1 cellular context compared by ENCODE assay signal in the genomic region with DNA sequence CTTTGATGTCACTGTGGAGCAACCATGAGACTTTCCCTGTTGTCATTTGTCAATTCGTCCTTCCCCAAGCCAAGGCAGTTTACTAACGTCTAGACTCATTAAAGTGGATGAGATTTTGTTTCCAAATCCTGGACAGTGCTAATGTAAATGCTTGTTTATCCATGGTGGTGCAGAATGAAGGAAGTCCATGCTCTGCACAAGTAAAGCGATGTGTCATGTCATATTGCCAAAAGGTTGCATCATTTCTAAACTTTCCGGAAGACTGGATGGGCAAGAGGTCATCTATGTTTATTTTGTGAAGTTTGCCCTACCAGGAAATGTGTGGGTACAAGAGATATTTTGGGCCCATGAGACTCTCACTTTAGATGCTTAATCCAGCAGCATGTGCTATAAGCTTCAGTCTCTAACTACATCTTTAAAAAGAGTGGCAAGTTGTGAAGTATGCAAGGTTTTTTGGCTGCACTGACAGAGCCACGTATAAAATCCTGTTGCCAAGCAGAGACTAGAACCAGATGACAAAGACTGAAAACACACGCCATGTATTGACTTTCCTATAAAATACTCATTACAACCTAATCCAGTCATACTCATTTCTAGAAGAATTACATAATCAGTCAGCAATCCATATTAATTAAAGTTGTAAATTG.
A peak's percentile ranks its signal among the peaks of the same experiment; 100 is the strongest.
TF ChIP-seq lines count a peak whose summit lies in the region.

No MANE protein-coding gene starts in this region.

TF ChIP-seq in K562, 482 proteins besides CTCF, POLR2A, EP300 and RAD21 (continued from another document and continues in another):
- TF ChIP-seq, protein P1, sequence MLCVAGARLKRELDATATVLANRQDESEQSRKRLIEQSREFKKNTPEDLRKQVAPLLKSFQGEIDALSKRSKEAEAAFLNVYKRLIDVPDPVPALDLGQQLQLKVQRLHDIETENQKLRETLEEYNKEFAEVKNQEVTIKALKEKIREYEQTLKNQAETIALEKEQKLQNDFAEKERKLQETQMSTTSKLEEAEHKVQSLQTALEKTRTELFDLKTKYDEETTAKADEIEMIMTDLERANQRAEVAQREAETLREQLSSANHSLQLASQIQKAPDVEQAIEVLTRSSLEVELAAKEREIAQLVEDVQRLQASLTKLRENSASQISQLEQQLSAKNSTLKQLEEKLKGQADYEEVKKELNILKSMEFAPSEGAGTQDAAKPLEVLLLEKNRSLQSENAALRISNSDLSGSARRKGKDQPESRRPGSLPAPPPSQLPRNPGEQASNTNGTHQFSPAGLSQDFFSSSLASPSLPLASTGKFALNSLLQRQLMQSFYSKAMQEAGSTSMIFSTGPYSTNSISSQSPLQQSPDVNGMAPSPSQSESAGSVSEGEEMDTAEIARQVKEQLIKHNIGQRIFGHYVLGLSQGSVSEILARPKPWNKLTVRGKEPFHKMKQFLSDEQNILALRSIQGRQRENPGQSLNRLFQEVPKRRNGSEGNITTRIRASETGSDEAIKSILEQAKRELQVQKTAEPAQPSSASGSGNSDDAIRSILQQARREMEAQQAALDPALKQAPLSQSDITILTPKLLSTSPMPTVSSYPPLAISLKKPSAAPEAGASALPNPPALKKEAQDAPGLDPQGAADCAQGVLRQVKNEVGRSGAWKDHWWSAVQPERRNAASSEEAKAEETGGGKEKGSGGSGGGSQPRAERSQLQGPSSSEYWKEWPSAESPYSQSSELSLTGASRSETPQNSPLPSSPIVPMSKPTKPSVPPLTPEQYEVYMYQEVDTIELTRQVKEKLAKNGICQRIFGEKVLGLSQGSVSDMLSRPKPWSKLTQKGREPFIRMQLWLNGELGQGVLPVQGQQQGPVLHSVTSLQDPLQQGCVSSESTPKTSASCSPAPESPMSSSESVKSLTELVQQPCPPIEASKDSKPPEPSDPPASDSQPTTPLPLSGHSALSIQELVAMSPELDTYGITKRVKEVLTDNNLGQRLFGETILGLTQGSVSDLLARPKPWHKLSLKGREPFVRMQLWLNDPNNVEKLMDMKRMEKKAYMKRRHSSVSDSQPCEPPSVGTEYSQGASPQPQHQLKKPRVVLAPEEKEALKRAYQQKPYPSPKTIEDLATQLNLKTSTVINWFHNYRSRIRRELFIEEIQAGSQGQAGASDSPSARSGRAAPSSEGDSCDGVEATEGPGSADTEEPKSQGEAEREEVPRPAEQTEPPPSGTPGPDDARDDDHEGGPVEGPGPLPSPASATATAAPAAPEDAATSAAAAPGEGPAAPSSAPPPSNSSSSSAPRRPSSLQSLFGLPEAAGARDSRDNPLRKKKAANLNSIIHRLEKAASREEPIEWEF (CRISPR knock-in tag; IDR thresholded peaks at IDR 0.05): no peak
- TF ChIP-seq HLTF (IDR thresholded peaks at IDR 0.05) (no peak), NFE2L1 (tag; IDR thresholded peaks at IDR 0.05; ENCODE audit: borderline replicate concordance, low read depth) (0 out of 2 replicates have a peak, but pooled peaks have one; percentile 45), FOXA3 (CRISPR knock-in tag; conservative IDR thresholded peaks at IDR 0.05 in 1 of 2, IDR thresholded peaks at IDR 0.05 in 1 of 2) (peak; percentile 83 to 96; a peak in 3 of 4 replicates), ZFX (CRISPR knock-in tag; IDR thresholded peaks at IDR 0.05) (no peak), SP1 (CRISPR knock-in tag; IDR thresholded peaks at IDR 0.05) (no peak), STAG1 (CRISPR knock-in tag; IDR thresholded peaks at IDR 0.05; ENCODE audit: borderline replicate concordance) (no peak), TRIM24 (IDR thresholded peaks at IDR 0.05) (peak; percentile 97), RFX5 (IDR thresholded peaks at IDR 0.05; ENCODE audit: low read depth, low read length) (no peak), MTA3 (IDR thresholded peaks at IDR 0.05; ENCODE audit: borderline replicate concordance) (peak; percentile 76), ILK (tag; IDR thresholded peaks at IDR 0.05; ENCODE audit: borderline replicate concordance, low read depth) (no peak), TBP (optimal IDR thresholded peaks at IDR 0.05; ENCODE audit: low read depth, low read length) (no peak), MCM7 (IDR thresholded peaks at IDR 0.05) (no peak), EGR1 (conservative IDR thresholded peaks at IDR 0.05) (no peak; the same call in 1 of the 2 replicates), RBM15 (IDR thresholded peaks at IDR 0.05; ENCODE audit: insufficient read depth, low read length) (no peak), PHF8 (IDR thresholded peaks at IDR 0.05; ENCODE audit: borderline replicate concordance, low read length) (no peak), CCAR2 (IDR thresholded peaks at IDR 0.05; ENCODE audit: low read depth, low read length) (no peak), EWSR1 (IDR thresholded peaks at IDR 0.05; ENCODE audit: borderline replicate concordance, low read depth, partially characterized antibody) (no peak), POLR2AphosphoS5 (IDR thresholded peaks at IDR 0.05; ENCODE audit: control insufficient read depth, insufficient read depth, low read depth, low read length) (no peak), ZNF644 (tag; IDR thresholded peaks at IDR 0.05; ENCODE audit: low read depth) (peak; percentile 93), ARHGAP35 (IDR thresholded peaks at IDR 0.05; ENCODE audit: partially characterized antibody) (no peak), SMAD3 (CRISPR knock-in tag; conservative IDR thresholded peaks at IDR 0.05) (peak; percentile 82), NCOA4 (IDR thresholded peaks at IDR 0.05; ENCODE audit: partially characterized antibody) (no peak), KLF1 (tag; IDR thresholded peaks at IDR 0.05) (no peak), KAT2B (IDR thresholded peaks at IDR 0.05; ENCODE audit: low read depth, low read length) (no peak), ZBTB17 (CRISPR knock-in tag; IDR thresholded peaks at IDR 0.05) (peak; percentile 76; the same call in 1 of the 2 replicates), MAFG (tag; conservative IDR thresholded peaks at IDR 0.05) (peak; percentile 71)
- TF ChIP-seq, protein P2, sequence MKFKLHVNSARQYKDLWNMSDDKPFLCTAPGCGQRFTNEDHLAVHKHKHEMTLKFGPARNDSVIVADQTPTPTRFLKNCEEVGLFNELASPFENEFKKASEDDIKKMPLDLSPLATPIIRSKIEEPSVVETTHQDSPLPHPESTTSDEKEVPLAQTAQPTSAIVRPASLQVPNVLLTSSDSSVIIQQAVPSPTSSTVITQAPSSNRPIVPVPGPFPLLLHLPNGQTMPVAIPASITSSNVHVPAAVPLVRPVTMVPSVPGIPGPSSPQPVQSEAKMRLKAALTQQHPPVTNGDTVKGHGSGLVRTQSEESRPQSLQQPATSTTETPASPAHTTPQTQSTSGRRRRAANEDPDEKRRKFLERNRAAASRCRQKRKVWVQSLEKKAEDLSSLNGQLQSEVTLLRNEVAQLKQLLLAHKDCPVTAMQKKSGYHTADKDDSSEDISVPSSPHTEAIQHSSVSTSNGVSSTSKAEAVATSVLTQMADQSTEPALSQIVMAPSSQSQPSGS (CRISPR knock-in tag; IDR thresholded peaks at IDR 0.05): no peak
- TF ChIP-seq, protein P3, sequence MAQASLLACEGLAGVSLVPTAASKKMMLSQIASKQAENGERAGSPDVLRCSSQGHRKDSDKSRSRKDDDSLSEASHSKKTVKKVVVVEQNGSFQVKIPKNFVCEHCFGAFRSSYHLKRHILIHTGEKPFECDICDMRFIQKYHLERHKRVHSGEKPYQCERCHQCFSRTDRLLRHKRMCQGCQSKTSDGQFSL (CRISPR knock-in tag; IDR thresholded peaks at IDR 0.05): no peak
- TF ChIP-seq, protein P3 (tag; IDR thresholded peaks at IDR 0.05): peak in 1 of 2 experiments; percentile 9; a peak in 1 of 4 replicates
- TF ChIP-seq, protein P4, sequence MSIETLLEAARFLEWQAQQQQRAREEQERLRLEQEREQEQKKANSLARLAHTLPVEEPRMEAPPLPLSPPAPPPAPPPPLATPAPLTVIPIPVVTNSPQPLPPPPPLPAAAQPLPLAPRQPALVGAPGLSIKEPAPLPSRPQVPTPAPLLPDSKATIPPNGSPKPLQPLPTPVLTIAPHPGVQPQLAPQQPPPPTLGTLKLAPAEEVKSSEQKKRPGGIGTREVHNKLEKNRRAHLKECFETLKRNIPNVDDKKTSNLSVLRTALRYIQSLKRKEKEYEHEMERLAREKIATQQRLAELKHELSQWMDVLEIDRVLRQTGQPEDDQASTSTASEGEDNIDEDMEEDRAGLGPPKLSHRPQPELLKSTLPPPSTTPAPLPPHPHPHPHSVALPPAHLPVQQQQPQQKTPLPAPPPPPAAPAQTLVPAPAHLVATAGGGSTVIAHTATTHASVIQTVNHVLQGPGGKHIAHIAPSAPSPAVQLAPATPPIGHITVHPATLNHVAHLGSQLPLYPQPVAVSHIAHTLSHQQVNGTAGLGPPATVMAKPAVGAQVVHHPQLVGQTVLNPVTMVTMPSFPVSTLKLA (conservative IDR thresholded peaks at IDR 0.05): peak in 1 of 2 experiments; percentile 45; a peak in 2 of 4 replicates
- TF ChIP-seq, protein P5, sequence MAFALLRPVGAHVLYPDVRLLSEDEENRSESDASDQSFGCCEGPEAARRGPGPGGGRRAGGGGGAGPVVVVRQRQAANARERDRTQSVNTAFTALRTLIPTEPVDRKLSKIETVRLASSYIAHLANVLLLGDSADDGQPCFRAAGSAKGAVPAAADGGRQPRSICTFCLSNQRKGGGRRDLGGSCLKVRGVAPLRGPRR (CRISPR knock-in tag; IDR thresholded peaks at IDR 0.05): peak; percentile 54; the same call in 1 of the 2 replicates
- TF ChIP-seq, protein P6, sequence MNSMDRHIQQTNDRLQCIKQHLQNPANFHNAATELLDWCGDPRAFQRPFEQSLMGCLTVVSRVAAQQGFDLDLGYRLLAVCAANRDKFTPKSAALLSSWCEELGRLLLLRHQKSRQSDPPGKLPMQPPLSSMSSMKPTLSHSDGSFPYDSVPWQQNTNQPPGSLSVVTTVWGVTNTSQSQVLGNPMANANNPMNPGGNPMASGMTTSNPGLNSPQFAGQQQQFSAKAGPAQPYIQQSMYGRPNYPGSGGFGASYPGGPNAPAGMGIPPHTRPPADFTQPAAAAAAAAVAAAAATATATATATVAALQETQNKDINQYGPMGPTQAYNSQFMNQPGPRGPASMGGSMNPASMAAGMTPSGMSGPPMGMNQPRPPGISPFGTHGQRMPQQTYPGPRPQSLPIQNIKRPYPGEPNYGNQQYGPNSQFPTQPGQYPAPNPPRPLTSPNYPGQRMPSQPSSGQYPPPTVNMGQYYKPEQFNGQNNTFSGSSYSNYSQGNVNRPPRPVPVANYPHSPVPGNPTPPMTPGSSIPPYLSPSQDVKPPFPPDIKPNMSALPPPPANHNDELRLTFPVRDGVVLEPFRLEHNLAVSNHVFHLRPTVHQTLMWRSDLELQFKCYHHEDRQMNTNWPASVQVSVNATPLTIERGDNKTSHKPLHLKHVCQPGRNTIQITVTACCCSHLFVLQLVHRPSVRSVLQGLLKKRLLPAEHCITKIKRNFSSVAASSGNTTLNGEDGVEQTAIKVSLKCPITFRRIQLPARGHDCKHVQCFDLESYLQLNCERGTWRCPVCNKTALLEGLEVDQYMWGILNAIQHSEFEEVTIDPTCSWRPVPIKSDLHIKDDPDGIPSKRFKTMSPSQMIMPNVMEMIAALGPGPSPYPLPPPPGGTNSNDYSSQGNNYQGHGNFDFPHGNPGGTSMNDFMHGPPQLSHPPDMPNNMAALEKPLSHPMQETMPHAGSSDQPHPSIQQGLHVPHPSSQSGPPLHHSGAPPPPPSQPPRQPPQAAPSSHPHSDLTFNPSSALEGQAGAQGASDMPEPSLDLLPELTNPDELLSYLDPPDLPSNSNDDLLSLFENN (IDR thresholded peaks at IDR 0.05; ENCODE audit: low read depth in 2 of 2, low read length in 2 of 2): no peak
- TF ChIP-seq, protein P7, sequence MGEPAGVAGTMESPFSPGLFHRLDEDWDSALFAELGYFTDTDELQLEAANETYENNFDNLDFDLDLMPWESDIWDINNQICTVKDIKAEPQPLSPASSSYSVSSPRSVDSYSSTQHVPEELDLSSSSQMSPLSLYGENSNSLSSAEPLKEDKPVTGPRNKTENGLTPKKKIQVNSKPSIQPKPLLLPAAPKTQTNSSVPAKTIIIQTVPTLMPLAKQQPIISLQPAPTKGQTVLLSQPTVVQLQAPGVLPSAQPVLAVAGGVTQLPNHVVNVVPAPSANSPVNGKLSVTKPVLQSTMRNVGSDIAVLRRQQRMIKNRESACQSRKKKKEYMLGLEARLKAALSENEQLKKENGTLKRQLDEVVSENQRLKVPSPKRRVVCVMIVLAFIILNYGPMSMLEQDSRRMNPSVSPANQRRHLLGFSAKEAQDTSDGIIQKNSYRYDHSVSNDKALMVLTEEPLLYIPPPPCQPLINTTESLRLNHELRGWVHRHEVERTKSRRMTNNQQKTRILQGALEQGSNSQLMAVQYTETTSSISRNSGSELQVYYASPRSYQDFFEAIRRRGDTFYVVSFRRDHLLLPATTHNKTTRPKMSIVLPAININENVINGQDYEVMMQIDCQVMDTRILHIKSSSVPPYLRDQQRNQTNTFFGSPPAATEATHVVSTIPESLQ (CRISPR knock-in tag; IDR thresholded peaks at IDR 0.05): no peak
- TF ChIP-seq, protein P8, sequence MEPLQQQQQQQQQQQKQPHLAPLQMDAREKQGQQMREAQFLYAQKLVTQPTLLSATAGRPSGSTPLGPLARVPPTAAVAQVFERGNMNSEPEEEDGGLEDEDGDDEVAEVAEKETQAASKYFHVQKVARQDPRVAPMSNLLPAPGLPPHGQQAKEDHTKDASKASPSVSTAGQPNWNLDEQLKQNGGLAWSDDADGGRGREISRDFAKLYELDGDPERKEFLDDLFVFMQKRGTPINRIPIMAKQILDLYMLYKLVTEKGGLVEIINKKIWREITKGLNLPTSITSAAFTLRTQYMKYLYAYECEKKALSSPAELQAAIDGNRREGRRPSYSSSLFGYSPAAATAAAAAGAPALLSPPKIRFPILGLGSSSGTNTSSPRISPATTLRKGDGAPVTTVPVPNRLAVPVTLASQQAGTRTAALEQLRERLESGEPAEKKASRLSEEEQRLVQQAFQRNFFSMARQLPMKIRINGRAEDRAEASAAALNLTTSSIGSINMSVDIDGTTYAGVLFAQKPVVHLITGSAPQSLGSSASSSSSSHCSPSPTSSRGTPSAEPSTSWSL (CRISPR knock-in tag; IDR thresholded peaks at IDR 0.05; ENCODE audit: borderline replicate concordance): no peak
- TF ChIP-seq, protein P9, sequence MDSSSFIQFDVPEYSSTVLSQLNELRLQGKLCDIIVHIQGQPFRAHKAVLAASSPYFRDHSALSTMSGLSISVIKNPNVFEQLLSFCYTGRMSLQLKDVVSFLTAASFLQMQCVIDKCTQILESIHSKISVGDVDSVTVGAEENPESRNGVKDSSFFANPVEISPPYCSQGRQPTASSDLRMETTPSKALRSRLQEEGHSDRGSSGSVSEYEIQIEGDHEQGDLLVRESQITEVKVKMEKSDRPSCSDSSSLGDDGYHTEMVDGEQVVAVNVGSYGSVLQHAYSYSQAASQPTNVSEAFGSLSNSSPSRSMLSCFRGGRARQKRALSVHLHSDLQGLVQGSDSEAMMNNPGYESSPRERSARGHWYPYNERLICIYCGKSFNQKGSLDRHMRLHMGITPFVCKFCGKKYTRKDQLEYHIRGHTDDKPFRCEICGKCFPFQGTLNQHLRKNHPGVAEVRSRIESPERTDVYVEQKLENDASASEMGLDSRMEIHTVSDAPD (CRISPR knock-in tag; IDR thresholded peaks at IDR 0.05): no peak; the same call in 1 of the 2 replicates
